In the genomic region with DNA sequence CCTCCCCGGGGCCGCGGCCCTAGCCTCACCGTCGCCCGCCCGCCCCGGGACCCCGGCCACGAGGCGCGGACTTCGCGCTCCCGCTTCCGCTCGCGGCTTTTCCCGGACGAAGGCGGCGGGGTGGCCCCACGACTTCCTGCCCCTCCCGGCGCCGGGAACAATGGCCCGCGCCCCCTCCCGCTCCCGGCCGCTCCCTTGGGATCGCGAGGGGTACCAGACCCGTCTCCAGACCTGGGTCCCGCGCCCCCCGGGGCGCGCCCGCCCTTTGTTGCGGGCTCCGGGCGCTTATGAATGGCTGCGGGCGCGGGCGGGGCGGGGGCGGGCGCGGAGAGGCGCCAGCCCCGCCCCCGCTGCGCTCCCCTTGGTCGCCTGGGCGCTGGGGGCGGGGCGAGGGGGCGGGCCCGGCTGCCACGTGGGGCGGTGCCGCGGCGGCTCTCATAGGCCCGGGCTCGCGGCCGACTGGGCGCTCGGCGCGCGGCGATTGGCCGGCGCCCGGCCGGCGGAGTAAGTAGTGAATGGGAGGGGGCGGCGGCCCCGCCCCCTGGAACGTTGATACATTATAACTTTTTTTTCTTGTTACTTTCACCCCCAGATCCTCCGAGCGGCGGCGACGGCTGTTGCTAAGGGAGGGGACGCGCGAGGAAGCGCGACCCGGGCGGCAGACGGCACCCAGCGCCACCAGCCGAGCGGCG, we compare ENCODE assay signal across 1 cellular context.
TF ChIP-seq lines count a peak whose summit lies in the region.

No MANE protein-coding gene starts in this region.

TF ChIP-seq in HEK293, 187 proteins besides CTCF, POLR2A, EP300 and RAD21 (continued from another document):
- TF ChIP-seq ZNF621 (tag by site-specific recombination; IDR thresholded peaks at IDR 0.05) (no peak), KLF8 (tag by site-specific recombination; IDR thresholded peaks at IDR 0.05) (peak; percentile 16), KLF7 (tag by site-specific recombination; IDR thresholded peaks at IDR 0.05; ENCODE audit: borderline replicate concordance) (peak; percentile 77; the same call in 1 of the 2 replicates), ZNF544 (tag by site-specific recombination; IDR thresholded peaks at IDR 0.05) (no peak), ZNF707 (tag by site-specific recombination; IDR thresholded peaks at IDR 0.05) (no peak), ZBTB8A (tag by site-specific recombination; IDR thresholded peaks at IDR 0.05) (peak; percentile 82)
- TF ChIP-seq, protein P1, sequence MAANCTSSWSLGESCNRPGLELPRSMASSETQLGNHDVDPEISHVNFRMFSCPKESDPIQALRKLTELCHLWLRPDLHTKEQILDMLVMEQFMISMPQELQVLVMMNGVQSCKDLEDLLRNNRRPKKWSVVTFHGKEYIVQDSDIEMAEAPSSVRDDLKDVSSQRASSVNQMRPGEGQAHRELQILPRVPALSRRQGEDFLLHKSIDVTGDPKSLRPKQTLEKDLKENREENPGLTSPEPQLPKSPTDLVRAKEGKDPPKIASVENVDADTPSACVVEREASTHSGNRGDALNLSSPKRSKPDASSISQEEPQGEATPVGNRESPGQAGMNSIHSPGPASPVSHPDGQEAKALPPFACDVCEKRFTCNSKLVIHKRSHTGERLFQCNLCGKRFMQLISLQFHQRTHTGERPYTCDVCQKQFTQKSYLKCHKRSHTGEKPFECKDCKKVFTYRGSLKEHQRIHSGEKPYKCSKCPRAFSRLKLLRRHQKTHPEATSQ (tag by site-specific recombination; IDR thresholded peaks at IDR 0.05) = no peak
- TF ChIP-seq, protein P2, sequence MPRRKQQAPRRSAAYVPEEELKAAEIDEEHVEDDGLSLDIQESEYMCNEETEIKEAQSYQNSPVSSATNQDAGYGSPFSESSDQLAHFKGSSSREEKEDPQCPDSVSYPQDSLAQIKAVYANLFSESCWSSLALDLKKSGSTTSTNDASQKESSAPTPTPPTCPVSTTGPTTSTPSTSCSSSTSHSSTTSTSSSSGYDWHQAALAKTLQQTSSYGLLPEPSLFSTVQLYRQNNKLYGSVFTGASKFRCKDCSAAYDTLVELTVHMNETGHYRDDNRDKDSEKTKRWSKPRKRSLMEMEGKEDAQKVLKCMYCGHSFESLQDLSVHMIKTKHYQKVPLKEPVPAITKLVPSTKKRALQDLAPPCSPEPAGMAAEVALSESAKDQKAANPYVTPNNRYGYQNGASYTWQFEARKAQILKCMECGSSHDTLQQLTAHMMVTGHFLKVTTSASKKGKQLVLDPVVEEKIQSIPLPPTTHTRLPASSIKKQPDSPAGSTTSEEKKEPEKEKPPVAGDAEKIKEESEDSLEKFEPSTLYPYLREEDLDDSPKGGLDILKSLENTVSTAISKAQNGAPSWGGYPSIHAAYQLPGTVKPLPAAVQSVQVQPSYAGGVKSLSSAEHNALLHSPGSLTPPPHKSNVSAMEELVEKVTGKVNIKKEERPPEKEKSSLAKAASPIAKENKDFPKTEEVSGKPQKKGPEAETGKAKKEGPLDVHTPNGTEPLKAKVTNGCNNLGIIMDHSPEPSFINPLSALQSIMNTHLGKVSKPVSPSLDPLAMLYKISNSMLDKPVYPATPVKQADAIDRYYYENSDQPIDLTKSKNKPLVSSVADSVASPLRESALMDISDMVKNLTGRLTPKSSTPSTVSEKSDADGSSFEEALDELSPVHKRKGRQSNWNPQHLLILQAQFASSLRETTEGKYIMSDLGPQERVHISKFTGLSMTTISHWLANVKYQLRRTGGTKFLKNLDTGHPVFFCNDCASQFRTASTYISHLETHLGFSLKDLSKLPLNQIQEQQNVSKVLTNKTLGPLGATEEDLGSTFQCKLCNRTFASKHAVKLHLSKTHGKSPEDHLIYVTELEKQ (tag by site-specific recombination; IDR thresholded peaks at IDR 0.05; ENCODE audit: borderline replicate concordance) = no peak
